In the genomic region with DNA sequence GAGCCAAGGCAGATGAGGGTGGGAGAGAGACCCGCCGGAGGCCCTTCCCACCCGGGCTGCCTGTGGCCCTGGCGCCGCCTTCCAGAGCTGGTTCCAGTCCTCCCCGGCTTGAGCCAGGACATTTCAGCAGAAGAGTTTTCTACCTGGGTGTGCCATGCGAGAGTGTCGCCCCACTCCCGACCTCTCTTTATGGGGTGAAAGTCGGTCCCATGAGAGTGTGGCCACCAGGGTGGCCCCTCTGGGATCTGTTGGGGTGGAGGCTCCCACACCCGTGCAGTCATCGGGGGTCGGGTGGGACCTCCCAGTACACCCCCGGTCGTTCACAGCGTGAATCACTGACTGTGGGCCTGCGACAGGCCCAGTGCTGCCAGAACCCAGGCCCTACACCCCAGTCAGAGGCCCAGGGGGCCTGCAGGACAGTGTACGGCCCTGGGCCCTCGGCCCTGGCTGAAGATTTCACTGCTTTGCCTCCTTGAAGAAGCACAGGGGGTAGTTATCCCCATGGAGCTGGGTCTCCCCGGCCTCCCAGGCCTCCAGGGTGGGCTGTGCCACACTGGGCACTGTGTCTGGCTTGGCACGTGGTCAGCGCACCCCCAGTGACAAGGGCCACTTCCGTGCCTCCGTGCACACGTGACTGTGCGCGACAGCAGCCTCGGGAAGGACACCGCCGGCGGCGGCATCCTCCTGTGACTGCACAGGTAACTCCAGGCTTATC, we compare ENCODE assay signal across 9 cellular contexts. TPM values are rescaled to one million over a fixed set of nuclear protein-coding genes. Genes with fewer than 3 reads are reported as not detected.
DNase-seq lines count a peak whose midpoint lies in the region; ATAC-seq, FAIRE-seq and TF ChIP-seq lines count a peak whose summit lies in the region.
"Had no signal": no experiment of that assay in that cellular context is flagged by ENCODE, and none has a peak within 500 bp of the region (broad histone marks: within the 10 kb centered on the region; RNA-seq: fewer than 3 reads in every experiment).

No MANE protein-coding gene starts in this region.

- H3K4me3 Mint-ChIP-seq in CD8-positive, alpha-beta T cell: peak overlapping the region; percentile 91

- H3K4me2 ChIP-seq in endothelial cell of umbilical vein (ENCODE audit: insufficient read depth, low read length): peak overlapping the region; percentile 16
- H3K4me2 ChIP-seq in SK-N-SH: no peak overlapping the region

- no peaks in the 10 kb centered on the region for H3K36me3 ChIP-seq in CD8-positive, alpha-beta T cell (ENCODE audit: insufficient read depth, low read length)
- H3K36me3 ChIP-seq in endothelial cell of umbilical vein (ENCODE audit: control insufficient read depth in 2 of 2, extremely low read depth in 1 of 2, insufficient read depth in 2 of 2, low read length in 2 of 2) (no peaks in the 10 kb centered on the region), SK-N-SH (replicated peaks in 1 of 2; ENCODE audit: control insufficient read depth in 1 of 2, insufficient read depth in 2 of 2, low read length in 1 of 2) (no peaks in the 10 kb centered on the region)

- TF ChIP-seq CTCF in CD8-positive, alpha-beta T cell (IDR thresholded peaks at IDR 0.05): no peak
- TF ChIP-seq CTCF in RWPE1 (conservative IDR thresholded peaks at IDR 0.05; ENCODE audit: low read depth) (no peak), endothelial cell of umbilical vein (IDR thresholded peaks at IDR 0.05; ENCODE audit: extremely low read depth in 1 of 2, insufficient read depth in 1 of 2, low read depth in 1 of 2, low read length in 2 of 2) (no peak), SK-N-SH (IDR thresholded peaks at IDR 0.05) (no peak)

- peak overlapping the region; percentile 58 for H3K27ac ChIP-seq in CD8-positive, alpha-beta T cell (ENCODE audit: low read depth, low read length)
- H3K27ac ChIP-seq in RWPE1 (peak overlapping the region; percentile 71), endothelial cell of umbilical vein (ENCODE audit: insufficient read depth, low read depth, low read length) (peak overlapping the region; percentile 26), SK-N-SH (ENCODE audit: low read depth in 2 of 2, low read length in 1 of 2) (no peak overlapping the region)

- no peak for TF ChIP-seq POLR2A in endothelial cell of umbilical vein (IDR thresholded peaks at IDR 0.05; ENCODE audit: low read depth, low read length)

- no peak for TF ChIP-seq EP300 in SK-N-SH (IDR thresholded peaks at IDR 0.05; ENCODE audit: borderline replicate concordance in 1 of 2, low read depth in 1 of 2, low read length in 1 of 2)

- H3K27me3 ChIP-seq in CD8-positive, alpha-beta T cell (ENCODE audit: insufficient read depth, low read length): no peaks in the 10 kb centered on the region
- no peaks in the 10 kb centered on the region for H3K27me3 ChIP-seq in endothelial cell of umbilical vein (ENCODE audit: control insufficient read depth in 2 of 2, insufficient read depth in 2 of 2, low read length in 2 of 2)
- peaks cover 91% of the 10 kb centered on the region for H3K27me3 ChIP-seq in SK-N-SH (ENCODE audit: insufficient read depth)

- 68% methylated on average over 9 of the region's 32 CpGs for WGBS in SK-N-SH (ENCODE audit: low lambda C conversion rate)

- no peak for DNase-seq in CD8-positive, alpha-beta T cell
- DNase-seq in RWPE1 (ENCODE audit: low spot score) (no peak), endothelial cell of umbilical vein (ENCODE audit: low read depth, low spot score) (no peak), posterior vena cava (ENCODE audit: low spot score) (peak; percentile 80), NCI-H69 (lab: John Stamatoyannopoulos, UW) (no peak), SK-N-SH (no peak), hypothalamus (lab: John Stamatoyannopoulos, UW) (no peak)
- DNase-seq: NCI-H510A treated with DMSO at 0.1 percent for 48 hours had no signal

- H2AFZ ChIP-seq in endothelial cell of umbilical vein (ENCODE audit: low read depth, low read length) (no peak overlapping the region), SK-N-SH (ENCODE audit: low read depth) (no peak overlapping the region)

- peak overlapping the region; percentile 47 for H3K4me3 ChIP-seq in CD8-positive, alpha-beta T cell (ENCODE audit: low read depth, low read length)
- H3K4me3 ChIP-seq in endothelial cell of umbilical vein (replicated peaks in 1 of 3; ENCODE audit: insufficient read depth in 1 of 3, low read depth in 1 of 3, low read length in 3 of 3): no peak overlapping the region
- no peak overlapping the region for H3K4me3 ChIP-seq in SK-N-SH (ENCODE audit: low read depth in 2 of 2, low read length in 1 of 2)

- H3K27ac Mint-ChIP-seq in CD8-positive, alpha-beta T cell: peak overlapping the region; percentile 97

- H4K20me1 ChIP-seq in endothelial cell of umbilical vein (replicated peaks; ENCODE audit: control insufficient read depth, extremely low read depth, insufficient read depth, low read length) (no peaks in the 10 kb centered on the region), SK-N-SH (ENCODE audit: insufficient read depth) (peaks cover 11% of the 10 kb centered on the region; the same call in 1 of the 2 replicates)

- peaks cover 32% of the 10 kb centered on the region for H3K79me2 ChIP-seq in endothelial cell of umbilical vein (ENCODE audit: control insufficient read depth, insufficient read depth, low read length)
- no peaks in the 10 kb centered on the region for H3K79me2 ChIP-seq in SK-N-SH (ENCODE audit: insufficient read depth)

- H3K36me3 Mint-ChIP-seq in CD8-positive, alpha-beta T cell: peaks cover 17% of the 10 kb centered on the region

- H3K27me3 Mint-ChIP-seq in CD8-positive, alpha-beta T cell (ENCODE audit: low read depth): no peaks in the 10 kb centered on the region

- H3K4me1 Mint-ChIP-seq in CD8-positive, alpha-beta T cell (ENCODE audit: low read depth): peaks cover 62% of the 10 kb centered on the region

- H3K9ac ChIP-seq in endothelial cell of umbilical vein (replicated peaks; ENCODE audit: extremely low read depth, insufficient read depth, low read length) (no peak overlapping the region), SK-N-SH (no peak overlapping the region)

- no peaks in the 10 kb centered on the region for H3K9me3 Mint-ChIP-seq in CD8-positive, alpha-beta T cell

- no peaks in the 10 kb centered on the region for H3K9me1 ChIP-seq in endothelial cell of umbilical vein (replicated peaks; ENCODE audit: control insufficient read depth, extremely low read depth, insufficient read depth, low read length)

- POLR2A ChIA-PET in CD8-positive, alpha-beta T cell (lab: Charles Lee): interaction anchor here (0.7 kb wide), 1 partner anchor 12 kb away, joined by 3 read pairs; no protein-coding TSS in a partner anchor
- POLR2A ChIA-PET in RWPE1 (lab: Yijun Ruan, JAX; ENCODE audit: low non-redundant PET): no interaction called here
- POLR2A ChIA-PET in endothelial cell of umbilical vein (lab: Charles Lee): no interaction called here
- POLR2A ChIA-PET in SK-N-SH (lab: Yijun Ruan, JAX): no interaction called here

- H3K4me1 ChIP-seq in CD8-positive, alpha-beta T cell (ENCODE audit: insufficient read depth, low read length): peaks cover 66% of the 10 kb centered on the region
- H3K4me1 ChIP-seq in endothelial cell of umbilical vein (ENCODE audit: control insufficient read depth, extremely low read depth, insufficient read depth, low read length) (peaks cover 59% of the 10 kb centered on the region), SK-N-SH (ENCODE audit: control insufficient read depth in 1 of 2, insufficient read depth in 2 of 2, low read depth in 1 of 2, low read length in 1 of 2) (no peaks in the 10 kb centered on the region; a peak in 1 of 4 replicates)

- no peak for ATAC-seq in CD8-positive, alpha-beta T cell
- no peak for ATAC-seq in GM18519 (IDR thresholded peaks at IDR 0.05; ENCODE audit: low FRiP score, unreplicated experiment)

- intact Hi-C loops in CD8-positive, alpha-beta T cell (cut with DNase I, micrococcal nuclease): loop anchor here (2.0 to 10.0 kb wide), 3 partner anchors 277 to 631 kb away; a partner anchor contains a TSS
- intact Hi-C loops in endothelial cell of umbilical vein (cut with micrococcal nuclease): loop anchor here (2.0 kb wide), 1 partner anchor 83 kb away; no protein-coding TSS in a partner anchor
- intact Hi-C loops in posterior vena cava (cut with DNase I): loop anchor here (5.0 to 10.0 kb wide), 2 partner anchors 53 to 56 kb away; no protein-coding TSS in a partner anchor

- BruUV-seq in endothelial cell of umbilical vein (replicated peaks; lab: Mats Ljungman, UMichigan): no TSS peak

- H3K9me2 ChIP-seq in SK-N-SH: no peaks in the 10 kb centered on the region

- dilution Hi-C loops in endothelial cell of umbilical vein (cut with MboI; ENCODE audit: extremely low pct_ligation_motif_present, low sequenced_read_pairs): no loop called here

- H3K9me3 ChIP-seq in CD8-positive, alpha-beta T cell (ENCODE audit: low read length): no peaks in the 10 kb centered on the region
- H3K9me3 ChIP-seq in endothelial cell of umbilical vein (replicated peaks; ENCODE audit: control insufficient read depth, insufficient read depth, low read length) (no peaks in the 10 kb centered on the region), SK-N-SH (no peaks in the 10 kb centered on the region)

- no peak for FAIRE-seq in endothelial cell of umbilical vein (lab: Jason Lieb, UNC)

- TF ChIP-seq RAD21 in SK-N-SH (IDR thresholded peaks at IDR 0.05; ENCODE audit: low read length): no peak

- H3F3A ChIP-seq in SK-N-SH (replicated peaks; ENCODE audit: insufficient read depth): no peaks in the 10 kb centered on the region

- CTCF ChIA-PET in CD8-positive, alpha-beta T cell (lab: Charles Lee): interaction anchor here (7.9 kb wide), 1 partner anchor 22 kb away, joined by 51 read pairs; no protein-coding TSS in a partner anchor
- CTCF ChIA-PET in RWPE1 (lab: Yijun Ruan, JAX) (no interaction called here), endothelial cell of umbilical vein (lab: Charles Lee) (interaction anchor here (0.6 kb wide), 1 partner anchor 13 kb away, joined by 3 read pairs; no protein-coding TSS in a partner anchor), SK-N-SH (lab: Yijun Ruan, JAX) (no interaction called here)

TF ChIP-seq in SK-N-SH, 30 proteins besides CTCF, POLR2A, EP300 and RAD21 (continues in another document):
- no peak for TF ChIP-seq POLR2AphosphoS5 (IDR thresholded peaks at IDR 0.05; ENCODE audit: low read depth, low read length)

RNA-seq across cellular contexts. Expression of a gene that starts 5.9 kb away (rescaled TPM):
- total RNA-seq in CD8-positive, alpha-beta T cell: 10 to 100 TPM; 91.1 to 93.7 TPM
- total RNA-seq in endothelial cell of umbilical vein (26.8 and 30.0 TPM in 2 replicates), posterior vena cava (10 to 100 TPM; 23.9 to 26.9 TPM)
- polyA plus RNA-seq in endothelial cell of umbilical vein (11.1 and 13.6 TPM in 2 replicates), SK-N-SH (2012; rRNA removed) (0.02 TPM in 1 of 2 replicates, not detected in the other)
- 10.6 and 12.8 TPM in 2 replicates for polyA plus RNA-seq in endothelial cell of umbilical vein (2011; cell fraction: cytosol; rRNA removed)
- 20.2 and 22.3 TPM in 2 replicates for polyA plus RNA-seq in endothelial cell of umbilical vein (2011; cell fraction: nucleus; rRNA removed)
- 14.0 and 17.1 TPM in 2 replicates for polyA plus RNA-seq in endothelial cell of umbilical vein (2012)
- 11.6 and 15.7 TPM in 2 replicates for polyA minus RNA-seq in endothelial cell of umbilical vein
- polyA minus RNA-seq in endothelial cell of umbilical vein (2011; cell fraction: cytosol; rRNA and poly(A)+ RNA removed): 0.61 TPM
- 15.2 and 41.1 TPM in 2 replicates for polyA minus RNA-seq in endothelial cell of umbilical vein (2011; cell fraction: nucleus; rRNA and poly(A)+ RNA removed)
- not detected in 2 replicates for polyA plus RNA-seq in SK-N-SH (2012; cell fraction: cytosol; rRNA removed)
- polyA plus RNA-seq in SK-N-SH (2012; cell fraction: nucleus; rRNA removed): not detected in 2 replicates

Comparison
In these comparisons a context has a peak if more than half of its experiments do, and no peak if none do; other contexts are left out.
1. H3K27ac ChIP-seq: peak in CD8-positive, alpha-beta T cell (single experiment), RWPE1 (single experiment) and endothelial cell of umbilical vein (single experiment); none in SK-N-SH (0 of 2).
2. CTCF ChIA-PET loops: an anchor here in CD8-positive, alpha-beta T cell (7.9 kb wide) and endothelial cell of umbilical vein (0.6 kb wide); none called in RWPE1 and SK-N-SH.